ENCODE assay signal across 27 cellular contexts in the genomic region with DNA sequence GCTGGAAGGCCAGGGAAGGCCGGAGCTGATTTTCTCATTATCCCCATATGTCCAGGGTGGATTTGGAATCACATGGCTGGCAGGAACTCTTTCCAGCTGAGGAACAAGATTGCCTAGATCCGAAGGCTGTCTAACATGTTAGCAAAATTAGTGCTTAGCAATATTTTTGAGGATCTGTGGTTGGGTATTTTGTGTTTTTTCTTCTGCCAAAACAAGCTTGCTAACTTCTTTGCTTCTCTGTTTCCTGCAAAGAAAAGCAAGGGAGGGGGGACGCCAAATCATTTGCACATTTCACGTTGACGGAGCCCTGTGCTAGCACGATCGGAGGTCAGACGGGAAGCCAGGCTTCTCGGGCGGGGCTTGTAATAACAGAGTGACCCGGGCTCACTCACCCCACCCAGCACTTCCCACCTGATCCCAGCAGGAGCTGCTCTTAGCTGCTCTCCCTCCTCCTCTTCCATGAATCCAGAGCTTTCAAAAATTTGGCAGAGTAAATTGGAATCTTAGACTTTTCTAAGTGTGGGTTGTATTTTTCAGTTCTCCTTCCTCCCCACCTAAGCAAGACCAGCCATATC. TPM values are rescaled to one million over a fixed set of nuclear protein-coding genes. Genes with fewer than 3 reads are reported as not detected.
DNase-seq lines count a peak whose midpoint lies in the region; ATAC-seq and TF ChIP-seq lines count a peak whose summit lies in the region.
"Had no signal": no experiment of that assay in that cellular context is flagged by ENCODE, and none has a peak within 500 bp of the region (broad histone marks: within the 10 kb centered on the region; RNA-seq: fewer than 3 reads in every experiment).

No MANE protein-coding gene starts in this region.

- H3K27ac ChIP-seq in heart left ventricle (peak overlapping the region in 1 of 12 donors; percentile 22), esophagus muscularis mucosa (replicated peaks in 1 of 4) (peak overlapping the region; percentile 30 to 75 (median 60)), right cardiac atrium (ENCODE audit: low read length) (no peak overlapping the region), upper lobe of right lung (no peak overlapping the region)
- H3K27ac ChIP-seq: 22Rv1, foreskin keratinocyte, tibial nerve had no signal

- ATAC-seq in heart left ventricle (peak in 3 of 4 donors; percentile 61 to 89 (median 69)), right cardiac atrium (peak; percentile 56 to 98), upper lobe of right lung (peak; percentile 45), HG03439 (IDR thresholded peaks at IDR 0.05; ENCODE audit: unreplicated experiment) (no peak)
- ATAC-seq: activated T-cell treated with anti-CD3 and anti-CD28 coated beads, Interleukin-2, amount 50 U/mL, for 72 hours; CD8-positive, alpha-beta T cell; foreskin keratinocyte; K562; stimulated activated naive CD8-positive, alpha-beta T cell treated with anti-CD3 and anti-CD28 coated beads, Interleukin-15, amount 100 ng/mL, for 72 hours had no signal

- no peaks in the 10 kb centered on the region for H3K36me3 ChIP-seq in heart left ventricle
- peaks cover 0 to 13% (median 0%) of the 10 kb centered on the region in 4 donors for H3K36me3 ChIP-seq in esophagus muscularis mucosa
- H3K36me3 ChIP-seq in upper lobe of right lung, result no peaks in the 10 kb centered on the region
- H3K36me3 ChIP-seq: Peyer's patch, tibial nerve had no signal

- DNase-seq in heart left ventricle, result peak in 2 of 5 donors; percentile 18 to 37
- DNase-seq in cardiac septum (ENCODE audit: low spot score), result no peak
- no peak for DNase-seq in esophagus muscularis mucosa (ENCODE audit: extremely low spot score)
- DNase-seq in right cardiac atrium, result peak in 2 of 3 donors; percentile 47 to 71
- DNase-seq in upper lobe of right lung, result no peak
- no peak for DNase-seq in NCI-H69 (lab: John Stamatoyannopoulos, UW)
- DNase-seq in NCI-H510A (lab: John Stamatoyannopoulos, UW), result no peak
- DNase-seq: activated CD4-positive, alpha-beta T cell treated with anti-CD3 and anti-CD28 coated beads for 4 hours; activated naive CD4-positive, alpha-beta T cell treated with Interleukin-2 at 50 U/mL for 16 hours; activated T-cell treated with anti-CD3 and anti-CD28 coated beads, Interleukin-2, amount 50 U/mL, for 72 hours; AML-193; amniotic stem cell; CD8-positive, alpha-beta T cell; foreskin keratinocyte; hippocampal formation; NCI-H1436; NCI-H524 treated with DMSO at 0.1 percent for 48 hours; Peyer's patch; stimulated activated naive CD8-positive, alpha-beta T cell treated with anti-CD3 and anti-CD28 coated beads, Interleukin-15, amount 100 ng/mL, for 72 hours had no signal

- TF ChIP-seq POLR2A in heart left ventricle (IDR thresholded peaks at IDR 0.05) (no peak), esophagus muscularis mucosa (IDR thresholded peaks at IDR 0.05; ENCODE audit: low read depth) (no peak)

- TF ChIP-seq CTCF in heart left ventricle (IDR thresholded peaks at IDR 0.05) (peak in 1 of 12 donors; percentile 10), esophagus muscularis mucosa (IDR thresholded peaks at IDR 0.05) (peak in 1 of 3 experiments; percentile 11), upper lobe of right lung (IDR thresholded peaks at IDR 0.05) (no peak)

- H3K4me1 ChIP-seq in heart left ventricle (peaks cover 0 to 4% (median 0%) of the 10 kb centered on the region in 12 donors), esophagus muscularis mucosa (peaks cover 13 to 48% (median 38%) of the 10 kb centered on the region in 4 donors), right cardiac atrium (ENCODE audit: control insufficient read depth, insufficient read depth, low read length) (no peaks in the 10 kb centered on the region), upper lobe of right lung (peaks cover 13% of the 10 kb centered on the region)
- H3K4me1 ChIP-seq: foreskin keratinocyte, Peyer's patch had no signal

- no peak for TF ChIP-seq EP300 in esophagus muscularis mucosa (IDR thresholded peaks at IDR 0.05)

- intact Hi-C loops in heart left ventricle (cut with DNase I) (no loop called here), cardiac septum (cut with DNase I) (no loop called here), esophagus muscularis mucosa (cut with DNase I) (no loop called here), right cardiac atrium (cut with DNase I) (no loop called here), upper lobe of right lung (cut with DNase I) (no loop called here)

- 21 to 29% (median 26%) methylated on average over 11 of the region's 11 CpGs for WGBS in heart left ventricle, 4 donors
- WGBS in esophagus muscularis mucosa, result 26% methylated on average over 9 of the region's 11 CpGs
- 21% methylated on average over 11 of the region's 11 CpGs for WGBS in right cardiac atrium

- H3K27me3 ChIP-seq in heart left ventricle (peaks cover 0 to 87% (median 21%) of the 10 kb centered on the region in 9 donors), esophagus muscularis mucosa (no peaks in the 10 kb centered on the region), right cardiac atrium (ENCODE audit: control insufficient read depth, insufficient read depth) (no peaks in the 10 kb centered on the region), upper lobe of right lung (no peaks in the 10 kb centered on the region)
- H3K27me3 ChIP-seq: foreskin keratinocyte, Peyer's patch had no signal

- H3K9me3 ChIP-seq in heart left ventricle (peaks cover 0 to 6% (median 0%) of the 10 kb centered on the region in 12 donors), esophagus muscularis mucosa (peaks cover 0 to 5% (median 2%) of the 10 kb centered on the region in 4 donors), right cardiac atrium (ENCODE audit: control insufficient read depth, low read length) (no peaks in the 10 kb centered on the region), upper lobe of right lung (no peaks in the 10 kb centered on the region)

- H3K4me3 ChIP-seq in heart left ventricle (no peak overlapping the region), esophagus muscularis mucosa (no peak overlapping the region), right cardiac atrium (ENCODE audit: low read length) (no peak overlapping the region), upper lobe of right lung (no peak overlapping the region)
- H3K4me3 ChIP-seq: K562, Peyer's patch, tibial nerve had no signal

RNA-seq across cellular contexts. Expression of a gene that starts 33.3 kb away (rescaled TPM):
- total RNA-seq in heart left ventricle, result under 1 TPM in 6 of 9 donors, not detected in 3; 0.14 to 0.48 (median 0.21) TPM
- under 1 TPM; 0.04 to 0.15 TPM for polyA plus RNA-seq in heart left ventricle
- 0.16 TPM for total RNA-seq in cardiac septum
- 10 to 100 TPM; 40.7 to 94.5 (median 69.3) TPM for total RNA-seq in esophagus muscularis mucosa
- under 1 TPM; 0.14 to 0.71 (median 0.28) TPM for total RNA-seq in right cardiac atrium
- polyA plus RNA-seq in right cardiac atrium, result 0.84 TPM
- total RNA-seq in upper lobe of right lung, result 46.4 TPM
- total RNA-seq: activated T-cell treated with anti-CD3 and anti-CD28 coated beads, Interleukin-2, amount 50 U/mL, for 72 hours; CD8-positive, alpha-beta T cell; foreskin keratinocyte; G401; MCF 10A; progenitor cell of endocrine pancreas; T-helper 1 cell treated with Interleukin-12 subunit alpha and Interleukin-12 subunit beta and Interleukin-4 antibody, amounts not matched to agents 30 ng/mL and 1 ng/mL, for 36 hours had no signal
- polyA plus RNA-seq: foreskin keratinocyte, K562 had no signal

Comparison
In these comparisons a context has a peak if more than half of its experiments do, and no peak if none do; other contexts are left out.
1. DNase-seq: peak in right cardiac atrium (2 of 3); none in cardiac septum (single experiment), esophagus muscularis mucosa (single experiment), upper lobe of right lung (single experiment), NCI-H69 (single experiment) and NCI-H510A (single experiment).
2. H3K27ac ChIP-seq: peak in esophagus muscularis mucosa (4 of 4); none in right cardiac atrium (single experiment) and upper lobe of right lung (single experiment).
3. RNA of a gene that starts 33.3 kb away (total RNA-seq): 40.7 to 94.5 TPM in esophagus muscularis mucosa and 46.4 TPM in upper lobe of right lung (single experiment); 0.14 to 0.71 TPM in right cardiac atrium, 0.16 TPM in cardiac septum (single experiment) and 0.14 to 0.48 TPM in heart left ventricle; every median in the first group is over 10 times any median in the second.